ENCODE assay signal across 9 cellular contexts in the genomic region with DNA sequence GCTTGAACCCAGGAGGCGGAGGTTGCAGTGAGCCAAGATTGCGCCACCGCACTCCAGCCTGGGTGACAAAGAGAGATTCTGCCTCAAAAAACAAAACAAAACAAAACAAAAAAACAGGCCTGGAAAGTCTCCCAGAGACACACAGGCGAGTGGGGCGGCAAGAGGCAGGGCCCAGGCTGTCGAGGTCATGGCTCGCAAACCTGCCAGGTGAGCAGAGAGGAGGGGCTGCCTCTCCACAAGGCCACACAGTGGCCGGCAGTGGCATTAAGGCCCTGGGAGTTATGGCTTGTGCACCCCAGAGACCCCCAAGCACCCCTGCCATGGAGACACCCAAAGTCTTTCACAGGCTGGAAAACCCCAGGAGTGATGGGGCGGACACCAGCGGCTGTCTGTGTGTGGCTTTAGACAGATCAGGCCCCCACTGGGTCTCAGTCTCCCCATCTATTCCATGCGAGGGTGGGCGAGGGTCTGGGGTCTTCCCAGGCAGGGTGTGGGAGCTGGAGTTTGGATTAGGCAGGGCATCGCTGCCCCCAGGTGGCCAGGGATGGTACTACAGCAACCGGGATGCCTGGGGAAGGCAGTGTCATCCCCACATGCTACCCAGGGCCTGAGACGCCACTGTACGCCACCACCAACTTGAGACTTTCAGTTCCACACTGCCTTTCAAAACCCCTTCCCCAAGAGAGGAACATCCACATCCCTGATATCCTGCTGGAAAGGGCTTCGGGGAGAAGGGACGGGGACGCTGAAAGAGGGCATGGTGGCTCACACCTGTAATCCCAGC. TPM values are rescaled to one million over a fixed set of nuclear protein-coding genes. Genes with fewer than 3 reads are reported as not detected.
A peak's percentile ranks its signal among the peaks of the same experiment; 100 is the strongest.
DNase-seq lines count a peak whose midpoint lies in the region; ATAC-seq and TF ChIP-seq lines count a peak whose summit lies in the region.
"Had no signal": no experiment of that assay in that cellular context is flagged by ENCODE, and none has a peak within 500 bp of the region (broad histone marks: within the 10 kb centered on the region; RNA-seq: fewer than 3 reads in every experiment).

No MANE protein-coding gene starts in this region.

- peak; percentile 60 for DNase-seq in A673 (ENCODE audit: low spot score)
- DNase-seq in NT2/D1 (ENCODE audit: low read depth, low spot score) = peak; percentile 27
- peak; percentile 59 for DNase-seq in activated T-helper 1 cell treated with Interleukin-2 at 50 U/mL for 16 hours (ENCODE audit: low read depth)
- no peak for DNase-seq in fibroblast of villous mesenchyme (ENCODE audit: low read depth)
- DNase-seq in osteoblast (ENCODE audit: insufficient read length, low spot score, missing footprints) = peak; percentile 97
- peak; percentile 86 for DNase-seq in type B pancreatic cell (ENCODE audit: extremely low spot score, unreplicated experiment)

- no peaks in the 10 kb centered on the region for H3K36me3 Mint-ChIP-seq in type B pancreatic cell

- no peak overlapping the region for H3K27ac Mint-ChIP-seq in type B pancreatic cell

- H3K4me3 Mint-ChIP-seq in type B pancreatic cell = no peak overlapping the region

- no peak overlapping the region for H3K4me2 ChIP-seq in osteoblast (ENCODE audit: insufficient read depth, low read length)

- H3K9me3 ChIP-seq in A673 (ENCODE audit: low read depth, low read length, poor library complexity, severe bottlenecking) (no peaks in the 10 kb centered on the region), NT2/D1 (ENCODE audit: insufficient read depth, low read length) (no peaks in the 10 kb centered on the region), osteoblast (ENCODE audit: low read depth, low read length) (no peaks in the 10 kb centered on the region)
- H3K9me3 ChIP-seq: HAP-1 had no signal

- POLR2A ChIA-PET in A673 (lab: Charles Lee; ENCODE audit: low non-redundant PET) = no interaction called here

- H3K79me2 ChIP-seq in osteoblast (ENCODE audit: insufficient read depth, low read length) = peaks cover 4% of the 10 kb centered on the region

- no peaks in the 10 kb centered on the region for H3K27me3 Mint-ChIP-seq in type B pancreatic cell

- no peak overlapping the region for H2AFZ ChIP-seq in osteoblast (ENCODE audit: low read length)

- TF ChIP-seq CTCF in A673 (conservative IDR thresholded peaks at IDR 0.05; ENCODE audit: low read depth, low read length) (peak; percentile 95), GM12875 (IDR thresholded peaks at IDR 0.05; ENCODE audit: borderline replicate concordance, insufficient read depth, low read depth, low read length) (peak; percentile 98), fibroblast of villous mesenchyme (IDR thresholded peaks at IDR 0.05; ENCODE audit: insufficient read depth, low read depth, low read length) (peak; percentile 96), osteoblast (IDR thresholded peaks at IDR 0.05; ENCODE audit: extremely low read depth, low read depth, low read length) (peak; percentile 90), type B pancreatic cell (conservative IDR thresholded peaks at IDR 0.05) (peak; percentile 93)

- ATAC-seq in HG02610 (IDR thresholded peaks at IDR 0.05; ENCODE audit: unreplicated experiment) = no peak

- H3K9ac ChIP-seq in NT2/D1 (ENCODE audit: insufficient read length, low read depth) = no peak overlapping the region

- H3K4me1 Mint-ChIP-seq in type B pancreatic cell (ENCODE audit: unreplicated experiment) = peaks cover 9% of the 10 kb centered on the region

- H3K9me3 Mint-ChIP-seq in type B pancreatic cell = no peaks in the 10 kb centered on the region

- H3K27ac ChIP-seq in A673 (ENCODE audit: low read depth, low read length, poor library complexity, severe bottlenecking) (no peak overlapping the region), osteoblast (ENCODE audit: low read depth, low read length) (peak overlapping the region; percentile 60)

- intact Hi-C loops in A673 (cut with micrococcal nuclease; ENCODE audit: unreplicated experiment) = loop anchor here (1.0 to 5.0 kb wide), 2 partner anchors 108 to 304 kb away; no protein-coding TSS in a partner anchor

- BruUV-seq in A673 (replicated peaks; lab: Mats Ljungman, UMichigan) = no TSS peak

- H3K4me1 ChIP-seq in A673 (ENCODE audit: insufficient read depth, low read length, poor library complexity, severe bottlenecking) (no peaks in the 10 kb centered on the region), NT2/D1 (ENCODE audit: insufficient read depth, insufficient read length) (peaks cover 10% of the 10 kb centered on the region), osteoblast (ENCODE audit: insufficient read depth, low read length) (peaks cover 24% of the 10 kb centered on the region)
- H3K4me1 ChIP-seq: HAP-1 had no signal

- no peaks in the 10 kb centered on the region for H3K36me3 ChIP-seq in A673 (ENCODE audit: insufficient read depth, low read length, poor library complexity, severe bottlenecking)
- peaks cover 30% of the 10 kb centered on the region for H3K36me3 ChIP-seq in NT2/D1 (ENCODE audit: insufficient read depth, insufficient read length, low read length)
- H3K36me3 ChIP-seq in osteoblast (ENCODE audit: insufficient read depth, low read length) = peaks cover 21% of the 10 kb centered on the region

- no peaks in the 10 kb centered on the region for H3K27me3 ChIP-seq in A673 (replicated peaks; ENCODE audit: insufficient read depth, low read depth, low read length, poor library complexity)
- H3K27me3 ChIP-seq in NT2/D1 (ENCODE audit: insufficient read depth, insufficient read length) = no peaks in the 10 kb centered on the region
- H3K27me3 ChIP-seq in osteoblast (ENCODE audit: insufficient read depth, low read length) = no peaks in the 10 kb centered on the region

- CTCF ChIA-PET in A673 (lab: Charles Lee) = interaction anchor here (1.1 to 3.1 kb wide), 3 partner anchors 10 to 302 kb away, joined by 4 to 29 read pairs (median 6); no protein-coding TSS in a partner anchor

- no peak overlapping the region for H3K4me3 ChIP-seq in A673 (ENCODE audit: low read depth, low read length, poor library complexity, severe bottlenecking)
- H3K4me3 ChIP-seq in GM12875 (ENCODE audit: low read depth, low read length) = no peak overlapping the region
- no peak overlapping the region for H3K4me3 ChIP-seq in NT2/D1 (ENCODE audit: insufficient read length, low read depth)
- H3K4me3 ChIP-seq in fibroblast of villous mesenchyme (ENCODE audit: low read depth, low read length) = no peak overlapping the region
- H3K4me3 ChIP-seq in osteoblast (ENCODE audit: insufficient read depth, low read length) = no peak overlapping the region
- H3K4me3 ChIP-seq: HAP-1 had no signal

- H4K20me1 ChIP-seq in osteoblast (ENCODE audit: insufficient read depth, low read length) = peaks cover 3% of the 10 kb centered on the region

RNA-seq across cellular contexts. Expression of a gene that starts 7.3 kb away (rescaled TPM):
- total RNA-seq in A673 (2021) = 0.52 and 0.95 TPM in 2 replicates
- total RNA-seq in fibroblast of villous mesenchyme = not detected in 2 replicates
- not detected in 2 replicates for total RNA-seq in osteoblast
- not detected in 2 replicates for total RNA-seq in type B pancreatic cell (ENCODE audit: low replicate concordance)

RNA-seq across cellular contexts. Expression of a gene that starts 21.3 kb away (rescaled TPM):
- total RNA-seq in A673 (2021) = 30.6 and 32.5 TPM in 2 replicates
- total RNA-seq in fibroblast of villous mesenchyme = 36.3 and 42.2 TPM in 2 replicates
- 35.8 and 36.8 TPM in 2 replicates for total RNA-seq in osteoblast
- 19.5 TPM in 2 replicates for total RNA-seq in type B pancreatic cell (ENCODE audit: low replicate concordance)

RNA-seq across cellular contexts. Expression of a gene that starts 25.6 kb away (rescaled TPM):
- not detected in 2 replicates for total RNA-seq in A673 (2021)
- total RNA-seq in fibroblast of villous mesenchyme = not detected in 2 replicates
- not detected in 2 replicates for total RNA-seq in osteoblast
- total RNA-seq in type B pancreatic cell (ENCODE audit: low replicate concordance) = 0.67 and 3.5 TPM in 2 replicates

RNA-seq across cellular contexts. Expression of a gene that starts 44.9 kb away (rescaled TPM):
- total RNA-seq in A673 (2021) = not detected in 2 replicates
- total RNA-seq in fibroblast of villous mesenchyme = under 0.01 TPM in 1 of 2 replicates, not detected in the other
- 0.36 TPM in 1 of 2 replicates, not detected in the other for total RNA-seq in osteoblast
- total RNA-seq in type B pancreatic cell (ENCODE audit: low replicate concordance) = not detected in 2 replicates
